Comparison of ENCODE assay signal across 26 cellular contexts in the genomic region with DNA sequence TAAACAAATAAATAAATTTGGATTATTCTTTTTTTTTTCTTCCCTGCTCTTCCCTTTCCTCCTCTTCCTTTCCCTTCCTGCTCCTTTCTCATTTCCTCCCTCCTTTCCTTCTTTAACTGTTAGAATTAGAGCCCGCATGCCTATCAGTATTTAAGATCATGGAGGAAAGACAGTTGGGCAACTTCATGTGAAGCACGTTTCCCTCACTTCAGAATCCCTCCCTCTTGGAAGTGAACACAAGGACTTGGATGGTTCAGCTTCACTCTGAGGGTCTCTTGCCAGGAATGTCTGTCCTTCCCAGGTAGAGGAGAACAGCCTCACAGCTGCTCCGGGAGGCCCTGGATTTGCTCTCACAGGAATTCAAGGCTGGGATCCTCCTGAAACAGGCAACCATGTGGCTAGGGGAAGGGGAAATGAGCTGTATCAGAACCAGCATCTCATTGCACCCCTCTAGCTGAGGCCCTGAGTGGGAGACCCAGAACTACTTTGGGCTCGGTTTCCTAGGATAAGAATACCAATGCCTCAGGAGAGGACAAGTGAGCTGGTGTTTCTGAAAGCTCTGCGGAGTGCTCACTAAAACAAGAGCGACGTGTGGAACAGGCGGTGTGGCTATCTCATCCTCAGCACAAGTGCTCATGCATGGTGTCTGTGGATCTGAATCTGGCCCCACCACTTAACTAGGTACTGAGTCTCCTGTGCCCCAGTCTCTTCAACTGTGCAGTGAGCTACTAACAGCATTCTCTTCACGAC.
"Had no signal": no experiment of that assay in that cellular context is flagged by ENCODE, and none has a peak within 500 bp of the region (broad histone marks: within the 10 kb centered on the region; RNA-seq: fewer than 3 reads in every experiment).

No MANE protein-coding gene starts in this region.

- H3K27me3 ChIP-seq: neutrophil, testis, tibial artery, upper lobe of left lung had no signal

- H3K4me1 ChIP-seq: gastroesophageal sphincter, heart left ventricle, left lung, parathyroid adenoma, testis, tibial artery, upper lobe of left lung had no signal

- H3K9ac ChIP-seq: parathyroid adenoma had no signal

- H2AFZ ChIP-seq: parathyroid adenoma had no signal

- H3K4me3 Mint-ChIP-seq: naive thymus-derived CD4-positive, alpha-beta T cell; nephron progenitor cell had no signal

- H3K79me2 ChIP-seq: parathyroid adenoma had no signal

- H3K4me3 ChIP-seq: coronary artery, gastroesophageal sphincter, heart left ventricle, left lung, smooth muscle cell, testis, tibial artery, upper lobe of left lung had no signal

- H3K4me2 ChIP-seq: smooth muscle cell had no signal

- H3K36me3 Mint-ChIP-seq: naive thymus-derived CD4-positive, alpha-beta T cell had no signal

- H3K9me3 ChIP-seq: gastroesophageal sphincter, heart left ventricle, left lung, neutrophil, testis, tibial artery, upper lobe of left lung had no signal

- H3K36me3 ChIP-seq: gastroesophageal sphincter, heart left ventricle, left lung, neutrophil, tibial artery, upper lobe of left lung had no signal

- DNase-seq: dermis blood vessel endothelial cell; effector memory CD4-positive, alpha-beta T cell; foreskin fibroblast; heart left ventricle; hippocampal formation; left cardiac atrium; left lung; mesenchymal stem cell; midbrain; naive thymus-derived CD4-positive, alpha-beta T cell; nephron progenitor cell; stimulated activated CD4-positive, alpha-beta T cell treated with anti-CD3 and anti-CD28 coated beads, Interleukin-12 subunit alpha, Interleukin-12 subunit beta, amount 100 ng/mL, for 4 hours; stimulated activated CD4-positive, alpha-beta T cell treated with anti-CD3 and anti-CD28 coated beads, Interleukin-1b, Interleukin-23, amount 100 ng/mL, for 48 hours; stimulated activated CD4-positive, alpha-beta T cell treated with anti-CD3 and anti-CD28 coated beads, Interleukin-4, amount 100 ng/mL, for 1 hour; stimulated activated CD8-positive, alpha-beta memory T cell treated with anti-CD3 and anti-CD28 coated beads, Interleukin-4, amount 100 ng/mL, for 48 hours; stimulated activated naive CD8-positive, alpha-beta T cell treated with anti-CD3 and anti-CD28 coated beads, Interleukin-15, Interleukin-2, amounts not matched to agents 100 U/mL and 50 U/mL, for 24 hours; substantia nigra; testis; tibial artery; upper lobe of left lung had no signal

- H3K27ac Mint-ChIP-seq: naive thymus-derived CD4-positive, alpha-beta T cell; nephron progenitor cell; progenitor cell of endocrine pancreas had no signal

- H3K27ac ChIP-seq: coronary artery, gastroesophageal sphincter, heart left ventricle, left lung, neutrophil, parathyroid adenoma, testis, tibial artery, upper lobe of left lung had no signal
